Comparison of ENCODE assay signal across 7 cellular contexts in the genomic region with DNA sequence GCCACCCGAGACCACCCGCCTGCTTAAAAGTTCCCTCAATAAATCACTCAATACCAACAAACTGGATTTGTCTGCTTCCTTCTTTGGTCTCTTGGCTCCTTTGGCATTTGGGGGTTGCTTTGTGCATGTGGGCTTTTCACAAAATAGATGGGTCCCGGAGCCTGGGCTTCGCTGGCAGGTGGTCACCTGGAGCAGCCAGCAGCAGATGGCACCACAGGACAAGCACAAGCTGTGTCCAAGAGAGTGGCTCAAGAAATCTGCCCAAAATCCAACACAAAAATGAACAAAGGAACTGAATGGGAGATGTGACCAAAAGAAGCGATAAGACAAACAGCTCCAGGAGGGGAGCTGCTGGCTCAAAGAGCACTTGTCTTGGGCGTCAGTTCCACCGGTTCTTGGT. TPM values are rescaled to one million over a fixed set of nuclear protein-coding genes. Genes with fewer than 3 reads are reported as not detected.
"Had no signal": no experiment of that assay in that cellular context is flagged by ENCODE, and none has a peak within 500 bp of the region (broad histone marks: within the 10 kb centered on the region; RNA-seq: fewer than 3 reads in every experiment).

No MANE protein-coding gene starts in this region.

RNA-seq across cellular contexts. Expression of a gene that starts 6.2 kb away (rescaled TPM):
- total RNA-seq: OCI-LY7, Right ventricle myocardium inferior, Right ventricle myocardium superior, RPMI7951, SJCRH30, SK-MEL-5, T-cell had no signal
